33 cellular contexts compared by ENCODE assay signal in the genomic region with DNA sequence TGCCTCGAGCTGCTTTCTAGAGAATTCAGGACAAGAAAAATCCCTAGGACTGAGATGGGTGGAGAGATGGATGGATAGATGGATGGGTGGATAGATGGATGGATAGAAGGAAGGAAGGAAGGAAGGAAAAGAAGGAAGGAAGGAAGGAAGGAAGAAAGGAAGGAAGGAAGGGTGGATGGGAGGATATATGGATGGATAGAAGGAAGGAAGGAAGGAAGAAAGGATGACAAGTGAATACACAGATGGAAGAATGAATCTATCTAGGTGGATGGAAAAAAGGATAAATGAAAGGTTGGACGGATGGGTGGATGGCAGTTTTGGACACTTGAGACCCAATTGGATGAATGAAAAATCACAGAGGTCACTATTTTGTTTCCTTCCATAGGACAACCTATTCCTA.
"Had no signal": no experiment of that assay in that cellular context is flagged by ENCODE, and none has a peak within 500 bp of the region (broad histone marks: within the 10 kb centered on the region; RNA-seq: fewer than 3 reads in every experiment).

No MANE protein-coding gene starts in this region.

- H3K36me3 ChIP-seq: adrenal gland, ascending aorta, brain microvascular endothelial cell, breast epithelium, cardiac muscle cell had no signal

- H3K9me3 ChIP-seq: adrenal gland, ascending aorta, body of pancreas, breast epithelium had no signal

- FAIRE-seq: astrocyte had no signal

- ATAC-seq: activated naive CD4-positive, alpha-beta T cell treated with anti-CD3 and anti-CD28 coated beads, Interleukin-2, amount 50 U/mL, for 72 hours; activated naive CD8-positive, alpha-beta T cell treated with anti-CD3 and anti-CD28 coated beads, Interleukin-2, amount 50 U/mL, for 24 hours; activated T-cell treated with anti-CD3 and anti-CD28 coated beads, Interleukin-2, amount 50 U/mL, for 4 hours; activated T-cell treated with anti-CD3 and anti-CD28 coated beads, Interleukin-2, amount 50 U/mL, for 72 hours; activated T-helper 17 cell treated with anti-CD3 and anti-CD28 coated beads, Interleukin-2, amount 50 U/mL, for 72 hours; body of pancreas had no signal

- H3K4me3 ChIP-seq: adrenal gland, ascending aorta, body of pancreas, breast epithelium, cardiac muscle cell had no signal

- H3K27me3 ChIP-seq: adrenal gland, ascending aorta, body of pancreas, brain microvascular endothelial cell, breast epithelium, cardiac muscle cell had no signal

- DNase-seq: activated effector memory CD4-positive, alpha-beta T cell treated with anti-CD3 and anti-CD28 coated beads, Interleukin-2, amount 50 U/mL, for 16 hours; activated effector memory CD4-positive, alpha-beta T cell treated with Interleukin-2 at 50 U/mL for 16 hours; activated gamma-delta T cell; activated gamma-delta T cell treated with Interleukin-2 at 50 U/mL for 16 hours; activated naive CD4-positive, alpha-beta T cell; activated naive CD4-positive, alpha-beta T cell treated with anti-CD3 and anti-CD28 coated beads for 36 hours; activated naive CD4-positive, alpha-beta T cell treated with anti-CD3 and anti-CD28 coated beads, Interleukin-2, amount 10 ng/mL, durations not matched to agents 7 days and 5 days; activated naive CD4-positive, alpha-beta T cell treated with anti-CD3 and anti-CD28 coated beads, Interleukin-2, amount 50 U/mL, for 16 hours; activated naive CD4-positive, alpha-beta T cell treated with Interleukin-2 at 50 U/mL for 16 hours; activated naive CD8-positive, alpha-beta T cell treated with anti-CD3 and anti-CD28 coated beads for 36 hours; activated naive CD8-positive, alpha-beta T cell treated with anti-CD3 and anti-CD28 coated beads, Interleukin-2, amount 10 ng/mL, durations not matched to agents 7 days and 5 days; activated naive CD8-positive, alpha-beta T cell treated with anti-CD3 and anti-CD28 coated beads, Interleukin-2, amount 50 U/mL, for 24 hours; activated T-cell treated with anti-CD3 and anti-CD28 coated beads, Interleukin-2, amount 50 U/mL, for 1 hour; activated T-cell treated with anti-CD3 and anti-CD28 coated beads, Interleukin-2, amount 50 U/mL, for 24 hours; activated T-cell treated with anti-CD3 and anti-CD28 coated beads, Interleukin-2, amount 50 U/mL, for 4 hours; activated T-cell treated with anti-CD3 and anti-CD28 coated beads, Interleukin-2, amount 50 U/mL, for 48 hours; activated T-cell treated with anti-CD3 and anti-CD28 coated beads, Interleukin-2, amount 50 U/mL, for 72 hours; adrenal gland; amniotic stem cell; amygdala; anterior cingulate cortex; aorta; body of pancreas; brain microvascular endothelial cell; caudate nucleus; central memory CD4-positive, alpha-beta T cell; cerebellar nuclear complex had no signal

- H3K4me1 ChIP-seq: ascending aorta, body of pancreas, breast epithelium had no signal

- H3K27ac ChIP-seq: adrenal gland, ascending aorta, body of pancreas, brain microvascular endothelial cell, breast epithelium, cardiac muscle cell had no signal
